Comparison of ENCODE assay signal across 1 cellular context in genomic region chr6:220736-221475, GRCh38.
TF ChIP-seq lines count a peak whose summit lies in the region.

No MANE protein-coding gene starts in this region.

TF ChIP-seq in HepG2, 621 proteins besides CTCF, POLR2A, EP300 and RAD21 (continued from another document and continues in another):
- TF ChIP-seq FOXK1 (CRISPR knock-in tag; IDR thresholded peaks at IDR 0.05; ENCODE audit: borderline replicate concordance, low read depth): 0 out of 2 replicates have a peak, but pooled peaks have one; percentile 5
- TF ChIP-seq, protein P1, sequence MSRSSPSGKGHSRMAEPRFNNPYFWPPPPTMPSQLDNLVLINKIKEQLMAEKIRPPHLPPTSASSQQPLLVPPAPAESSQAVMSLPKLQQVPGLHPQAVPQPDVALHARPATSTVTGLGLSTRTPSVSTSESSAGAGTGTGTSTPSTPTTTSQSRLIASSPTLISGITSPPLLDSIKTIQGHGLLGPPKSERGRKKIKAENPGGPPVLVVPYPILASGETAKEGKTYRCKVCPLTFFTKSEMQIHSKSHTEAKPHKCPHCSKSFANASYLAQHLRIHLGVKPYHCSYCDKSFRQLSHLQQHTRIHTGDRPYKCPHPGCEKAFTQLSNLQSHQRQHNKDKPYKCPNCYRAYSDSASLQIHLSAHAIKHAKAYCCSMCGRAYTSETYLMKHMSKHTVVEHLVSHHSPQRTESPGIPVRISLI (CRISPR knock-in tag; IDR thresholded peaks at IDR 0.05; ENCODE audit: borderline replicate concordance): no peak
- peak; percentile 21; the same call in 1 of the 2 replicates for TF ChIP-seq POGZ (CRISPR knock-in tag; IDR thresholded peaks at IDR 0.05)
- TF ChIP-seq ZNF678 (CRISPR knock-in tag; IDR thresholded peaks at IDR 0.05): no peak
- TF ChIP-seq LBX2 (CRISPR knock-in tag; IDR thresholded peaks at IDR 0.05; ENCODE audit: borderline replicate concordance): no peak
- TF ChIP-seq, protein P2, sequence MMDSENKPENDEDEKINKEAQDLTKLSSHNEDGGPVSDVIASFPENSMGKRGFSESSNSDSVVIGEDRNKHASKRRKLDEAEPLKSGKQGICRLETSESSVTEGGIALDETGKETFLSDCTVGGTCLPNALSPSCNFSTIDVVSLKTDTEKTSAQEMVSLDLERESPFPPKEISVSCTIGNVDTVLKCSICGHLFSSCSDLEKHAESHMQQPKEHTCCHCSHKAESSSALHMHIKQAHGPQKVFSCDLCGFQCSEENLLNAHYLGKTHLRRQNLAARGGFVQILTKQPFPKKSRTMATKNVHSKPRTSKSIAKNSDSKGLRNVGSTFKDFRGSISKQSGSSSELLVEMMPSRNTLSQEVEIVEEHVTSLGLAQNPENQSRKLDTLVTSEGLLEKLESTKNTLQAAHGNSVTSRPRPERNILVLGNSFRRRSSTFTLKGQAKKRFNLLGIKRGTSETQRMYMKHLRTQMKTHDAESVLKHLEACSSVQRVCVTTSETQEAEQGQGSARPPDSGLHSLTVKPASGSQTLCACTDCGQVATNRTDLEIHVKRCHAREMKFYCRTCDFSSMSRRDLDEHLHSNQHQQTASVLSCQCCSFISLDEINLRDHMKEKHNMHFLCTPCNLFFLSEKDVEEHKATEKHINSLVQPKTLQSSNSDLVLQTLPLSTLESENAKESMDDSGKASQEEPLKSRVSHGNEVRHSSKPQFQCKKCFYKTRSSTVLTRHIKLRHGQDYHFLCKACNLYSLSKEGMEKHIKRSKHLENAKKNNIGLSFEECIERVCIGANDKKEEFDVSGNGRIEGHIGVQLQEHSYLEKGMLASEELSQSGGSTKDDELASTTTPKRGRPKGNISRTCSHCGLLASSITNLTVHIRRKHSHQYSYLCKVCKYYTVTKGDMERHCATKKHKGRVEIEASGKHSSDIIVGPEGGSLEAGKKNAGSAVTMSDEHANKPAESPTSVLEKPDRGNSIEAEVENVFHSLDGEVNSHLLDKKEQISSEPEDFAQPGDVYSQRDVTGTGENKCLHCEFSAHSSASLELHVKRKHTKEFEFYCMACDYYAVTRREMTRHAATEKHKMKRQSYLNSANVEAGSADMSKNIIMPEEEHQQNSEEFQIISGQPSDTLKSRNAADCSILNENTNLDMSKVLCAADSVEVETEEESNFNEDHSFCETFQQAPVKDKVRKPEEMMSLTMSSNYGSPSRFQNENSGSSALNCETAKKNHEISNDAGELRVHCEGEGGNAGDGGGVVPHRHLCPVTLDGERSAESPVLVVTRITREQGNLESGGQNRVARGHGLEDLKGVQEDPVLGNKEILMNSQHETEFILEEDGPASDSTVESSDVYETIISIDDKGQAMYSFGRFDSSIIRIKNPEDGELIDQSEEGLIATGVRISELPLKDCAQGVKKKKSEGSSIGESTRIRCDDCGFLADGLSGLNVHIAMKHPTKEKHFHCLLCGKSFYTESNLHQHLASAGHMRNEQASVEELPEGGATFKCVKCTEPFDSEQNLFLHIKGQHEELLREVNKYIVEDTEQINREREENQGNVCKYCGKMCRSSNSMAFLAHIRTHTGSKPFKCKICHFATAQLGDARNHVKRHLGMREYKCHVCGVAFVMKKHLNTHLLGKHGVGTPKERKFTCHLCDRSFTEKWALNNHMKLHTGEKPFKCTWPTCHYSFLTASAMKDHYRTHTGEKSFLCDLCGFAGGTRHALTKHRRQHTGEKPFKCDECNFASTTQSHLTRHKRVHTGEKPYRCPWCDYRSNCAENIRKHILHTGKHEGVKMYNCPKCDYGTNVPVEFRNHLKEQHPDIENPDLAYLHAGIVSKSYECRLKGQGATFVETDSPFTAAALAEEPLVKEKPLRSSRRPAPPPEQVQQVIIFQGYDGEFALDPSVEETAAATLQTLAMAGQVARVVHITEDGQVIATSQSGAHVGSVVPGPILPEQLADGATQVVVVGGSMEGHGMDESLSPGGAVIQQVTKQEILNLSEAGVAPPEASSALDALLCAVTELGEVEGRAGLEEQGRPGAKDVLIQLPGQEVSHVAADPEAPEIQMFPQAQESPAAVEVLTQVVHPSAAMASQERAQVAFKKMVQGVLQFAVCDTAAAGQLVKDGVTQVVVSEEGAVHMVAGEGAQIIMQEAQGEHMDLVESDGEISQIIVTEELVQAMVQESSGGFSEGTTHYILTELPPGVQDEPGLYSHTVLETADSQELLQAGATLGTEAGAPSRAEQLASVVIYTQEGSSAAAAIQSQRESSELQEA (CRISPR knock-in tag; IDR thresholded peaks at IDR 0.05; ENCODE audit: not compliant biosample characterization): no peak
- no peak for TF ChIP-seq GATA4 (IDR thresholded peaks at IDR 0.05; ENCODE audit: borderline replicate concordance, low read depth)
- TF ChIP-seq ZNF318 (CRISPR knock-in tag; IDR thresholded peaks at IDR 0.05): no peak
- 0 out of 2 replicates have a peak, but pooled peaks have one; percentile 16 for TF ChIP-seq GFI1 (CRISPR knock-in tag; IDR thresholded peaks at IDR 0.05; ENCODE audit: borderline replicate concordance)
- TF ChIP-seq KLF11 (CRISPR knock-in tag; IDR thresholded peaks at IDR 0.05): no peak; the same call in 1 of the 2 replicates
- no peak for TF ChIP-seq MIER3 (CRISPR knock-in tag; IDR thresholded peaks at IDR 0.05; ENCODE audit: borderline replicate concordance)
- no peak for TF ChIP-seq SNAPC5 (CRISPR knock-in tag; IDR thresholded peaks at IDR 0.05; ENCODE audit: borderline replicate concordance)
- TF ChIP-seq ZNF562 (CRISPR knock-in tag; IDR thresholded peaks at IDR 0.05; ENCODE audit: borderline replicate concordance): no peak
- no peak for TF ChIP-seq SALL2 (CRISPR knock-in tag; IDR thresholded peaks at IDR 0.05)
- no peak for TF ChIP-seq MAFF (IDR thresholded peaks at IDR 0.05; ENCODE audit: low read depth, low read length)
- TF ChIP-seq SALL1 (CRISPR knock-in tag; IDR thresholded peaks at IDR 0.05): peak; percentile 17; the same call in 1 of the 2 replicates
- TF ChIP-seq POLR2G (IDR thresholded peaks at IDR 0.05; ENCODE audit: low read depth, low read length): peak; percentile 46; the same call in 1 of the 2 replicates
- no peak for TF ChIP-seq ZNF724P (CRISPR knock-in tag; IDR thresholded peaks at IDR 0.05; ENCODE audit: borderline replicate concordance)
- TF ChIP-seq ZNF512 (CRISPR knock-in tag; IDR thresholded peaks at IDR 0.05): no peak
- 0 out of 2 replicates have a peak, but pooled peaks have one; percentile 25 for TF ChIP-seq ZNF33B (CRISPR knock-in tag; IDR thresholded peaks at IDR 0.05)
- 0 out of 2 replicates have a peak, but pooled peaks have one; percentile 4 for TF ChIP-seq TFE3 (CRISPR knock-in tag; IDR thresholded peaks at IDR 0.05)
- no peak for TF ChIP-seq ZNF772 (CRISPR knock-in tag; IDR thresholded peaks at IDR 0.05)
- TF ChIP-seq HNRNPLL (IDR thresholded peaks at IDR 0.05; ENCODE audit: low read depth, low read length, poor library complexity, severe bottlenecking): no peak
- TF ChIP-seq ZBTB4 (CRISPR knock-in tag; IDR thresholded peaks at IDR 0.05; ENCODE audit: borderline replicate concordance): no peak
